9 cellular contexts compared by ENCODE assay signal in the genomic region with DNA sequence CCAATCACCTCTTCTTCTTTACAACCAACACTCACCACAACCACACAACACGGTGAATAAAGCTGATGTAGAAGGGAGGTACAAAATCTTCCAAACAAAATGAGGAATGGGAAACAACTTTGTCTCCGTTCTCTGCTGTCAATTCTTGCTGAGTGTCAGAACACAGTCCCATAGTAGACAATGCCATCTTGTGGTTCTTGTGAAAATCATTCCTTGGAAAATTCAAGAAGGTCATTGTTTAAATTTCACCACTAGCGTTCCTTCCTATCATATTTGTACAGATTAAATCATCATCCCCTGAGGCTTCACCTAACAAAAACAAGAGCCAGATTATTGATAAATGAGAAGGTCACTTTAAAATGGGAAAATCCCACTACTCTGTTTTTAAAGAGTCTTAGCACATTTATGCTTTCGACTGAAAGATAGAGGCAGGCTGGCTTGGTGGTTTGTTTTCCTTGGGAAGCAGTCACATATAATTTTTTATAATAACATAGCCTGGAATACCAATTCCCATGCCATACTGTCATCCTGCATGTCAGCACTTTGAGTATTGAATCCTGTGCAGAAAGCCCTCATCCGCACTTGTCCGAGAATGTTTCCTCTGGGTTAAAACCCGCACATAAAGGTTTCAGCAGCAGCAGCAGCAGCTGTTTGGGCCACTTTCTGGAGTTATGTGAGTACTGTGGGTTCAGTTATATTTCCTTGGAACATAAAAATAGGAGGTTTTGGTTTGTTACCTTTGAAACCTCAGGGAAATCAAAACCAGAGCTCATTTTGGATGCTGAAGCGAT.
DNase-seq lines count a peak whose midpoint lies in the region; ATAC-seq lines count a peak whose summit lies in the region.
"Had no signal": no experiment of that assay in that cellular context is flagged by ENCODE, and none has a peak within 500 bp of the region (broad histone marks: within the 10 kb centered on the region; RNA-seq: fewer than 3 reads in every experiment).

No MANE protein-coding gene starts in this region.

- no peak for ATAC-seq in GM21825 (IDR thresholded peaks at IDR 0.05; ENCODE audit: unreplicated experiment)

- H3K27ac ChIP-seq in SK-N-MC = no peak overlapping the region

- DNase-seq in COLO829 (ENCODE audit: low spot score) (peak; percentile 6), HT-29 (ENCODE audit: low spot score) (peak; percentile 51), SK-N-MC (ENCODE audit: low read depth, low spot score) (peak; percentile 32), iris pigment epithelial cell (ENCODE audit: low read depth) (peak; percentile 3), T-helper 2 cell (no peak), NCI-H2227 treated with DMSO at 0.1 percent for 48 hours (lab: John Stamatoyannopoulos, UW) (no peak), cerebellar nuclear complex (lab: John Stamatoyannopoulos, UW) (no peak)
- DNase-seq: activated effector memory CD4-positive, alpha-beta T cell treated with Interleukin-2 at 50 U/mL for 16 hours had no signal

- no peaks in the 10 kb centered on the region for H3K9me3 ChIP-seq in SK-N-MC (ENCODE audit: low read depth, low read length)

- no peak overlapping the region for H3K9ac ChIP-seq in SK-N-MC (ENCODE audit: insufficient read length)

- no peak overlapping the region for H3K4me3 ChIP-seq in SK-N-MC

- no peaks in the 10 kb centered on the region for H3K36me3 ChIP-seq in SK-N-MC (ENCODE audit: insufficient read depth, low read length)

Comparison
In these comparisons a context has a peak if more than half of its experiments do, and no peak if none do; other contexts are left out.
1. DNase-seq: peak in COLO829 (single experiment), HT-29 (single experiment), SK-N-MC (single experiment) and iris pigment epithelial cell (single experiment); none in T-helper 2 cell (0 of 5), NCI-H2227 treated with DMSO at 0.1 percent for 48 hours (single experiment) and cerebellar nuclear complex (0 of 2).